In genomic region chr9:94031380-94031779, GRCh38 we compare ENCODE assay signal across 8 cellular contexts. TPM values are rescaled to one million over a fixed set of nuclear protein-coding genes. Genes with fewer than 3 reads are reported as not detected.
DNase-seq lines count a peak whose midpoint lies in the region; ATAC-seq and TF ChIP-seq lines count a peak whose summit lies in the region.

No MANE protein-coding gene starts in this region.

- peak overlapping the region; percentile 91; the same call in 1 of the 2 replicates for H3K4me2 ChIP-seq in MM.1S (ENCODE audit: low read depth, low read length)

- H3K27ac ChIP-seq in CD4-positive, CD25-positive, alpha-beta regulatory T cell (ENCODE audit: insufficient read depth, low read length, poor library complexity, severe bottlenecking) = no peak overlapping the region
- H3K27ac ChIP-seq in MM.1S (ENCODE audit: low read length) = no peak overlapping the region
- peak overlapping the region in 6 of 59 donors; percentile 41 to 88 (median 74) for H3K27ac ChIP-seq in dorsolateral prefrontal cortex

- H3K36me3 ChIP-seq in CD4-positive, CD25-positive, alpha-beta regulatory T cell (ENCODE audit: control insufficient read depth, insufficient read depth, low read length) = no peaks in the 10 kb centered on the region
- no peaks in the 10 kb centered on the region for H3K36me3 ChIP-seq in MM.1S (replicated peaks; ENCODE audit: insufficient read depth, low read length)

- H3K9me3 ChIP-seq in CD4-positive, CD25-positive, alpha-beta regulatory T cell (ENCODE audit: control insufficient read depth in 2 of 2, low read length in 2 of 2) = no peaks in the 10 kb centered on the region
- H3K9me3 ChIP-seq in MM.1S (replicated peaks; ENCODE audit: insufficient read depth, low read length) = no peaks in the 10 kb centered on the region; the same call in 1 of the 2 replicates

- peak overlapping the region; percentile 99 for H2AFZ ChIP-seq in MM.1S (ENCODE audit: low read length)

- peaks cover 12 to 30% (median 20%) of the 10 kb centered on the region in 4 donors for H3K4me1 Mint-ChIP-seq in CD4-positive, CD25-positive, alpha-beta regulatory T cell
- H3K4me1 Mint-ChIP-seq in natural killer cell treated with Interleukin-12 subunit alpha and Interleukin-12 subunit beta and Interleukin-15 and Interleukin-18, amount 100 ng/mL, for 72 hours (ENCODE audit: low read depth in 2 of 2) = peaks cover 7 to 15% of the 10 kb centered on the region in 2 donors

- peak overlapping the region; percentile 91 to 98 (median 97) for H3K4me3 Mint-ChIP-seq in CD4-positive, CD25-positive, alpha-beta regulatory T cell
- peak overlapping the region; percentile 92 for H3K4me3 Mint-ChIP-seq in natural killer cell treated with Interleukin-12 subunit alpha and Interleukin-12 subunit beta and Interleukin-15 and Interleukin-18, amount 100 ng/mL, for 72 hours

- TF ChIP-seq CTCF in MM.1S (IDR thresholded peaks at IDR 0.05; ENCODE audit: low read length) (no peak), dorsolateral prefrontal cortex (IDR thresholded peaks at IDR 0.05 in 54 of 56, conservative IDR thresholded peaks at IDR 0.05 in 2 of 56; ENCODE audit: low read depth in 1 of 56, partially characterized antibody in 56 of 56) (no peak)

- no peaks in the 10 kb centered on the region for H3F3A ChIP-seq in MM.1S (ENCODE audit: insufficient read depth, low read length)

- peak overlapping the region; percentile 84 for H3K4me3 ChIP-seq in CD4-positive, CD25-positive, alpha-beta regulatory T cell (ENCODE audit: low read depth, low read length)
- H3K4me3 ChIP-seq in MM.1S (ENCODE audit: low read length) (peak overlapping the region; percentile 82), dorsolateral prefrontal cortex (peak overlapping the region; percentile 74 to 99 (median 90))

- H3K27me3 ChIP-seq in CD4-positive, CD25-positive, alpha-beta regulatory T cell (ENCODE audit: control insufficient read depth, insufficient read depth, low read length) = no peaks in the 10 kb centered on the region
- H3K27me3 ChIP-seq in MM.1S (replicated peaks; ENCODE audit: insufficient read depth, low read length) (no peaks in the 10 kb centered on the region), dorsolateral prefrontal cortex (no peaks in the 10 kb centered on the region)

- no peaks in the 10 kb centered on the region for H3K36me3 Mint-ChIP-seq in CD4-positive, CD25-positive, alpha-beta regulatory T cell
- no peaks in the 10 kb centered on the region for H3K36me3 Mint-ChIP-seq in natural killer cell treated with Interleukin-12 subunit alpha and Interleukin-12 subunit beta and Interleukin-15 and Interleukin-18, amount 100 ng/mL, for 72 hours

- no peak overlapping the region for H3K9ac ChIP-seq in MM.1S (ENCODE audit: low read length)

- no peaks in the 10 kb centered on the region for H4K20me1 ChIP-seq in MM.1S (ENCODE audit: insufficient read depth, low read length)

- no peaks in the 10 kb centered on the region for H3K27me3 Mint-ChIP-seq in CD4-positive, CD25-positive, alpha-beta regulatory T cell
- H3K27me3 Mint-ChIP-seq in natural killer cell treated with Interleukin-12 subunit alpha and Interleukin-12 subunit beta and Interleukin-15 and Interleukin-18, amount 100 ng/mL, for 72 hours = peaks cover 8% of the 10 kb centered on the region in 2 donors

- H3K79me2 ChIP-seq in MM.1S (ENCODE audit: low read length) = no peaks in the 10 kb centered on the region

- DNase-seq in CD4-positive, CD25-positive, alpha-beta regulatory T cell = no peak
- DNase-seq in MM.1S (no peak), dorsolateral prefrontal cortex (no peak), NCI-H1694 treated with DMSO at 0.1 percent for 48 hours (lab: John Stamatoyannopoulos, UW) (no peak), SHP77 treated with DMSO at 0.1 percent for 48 hours (lab: John Stamatoyannopoulos, UW) (no peak)
- no peak for DNase-seq in natural killer cell treated with Interleukin-12 subunit alpha and Interleukin-12 subunit beta and Interleukin-15 and Interleukin-18, amount 100 ng/mL, for 72 hours (ENCODE audit: low spot score)

- no peak for ATAC-seq in CD4-positive, CD25-positive, alpha-beta regulatory T cell (ENCODE audit: low read depth in 2 of 2)
- no peak for ATAC-seq in natural killer cell treated with Interleukin-12 subunit alpha and Interleukin-12 subunit beta and Interleukin-15 and Interleukin-18, amount 100 ng/mL, for 72 hours
- ATAC-seq in GM18519 (IDR thresholded peaks at IDR 0.05; ENCODE audit: low FRiP score, unreplicated experiment) = no peak
- no peak for ATAC-seq in HG02970 (IDR thresholded peaks at IDR 0.05; ENCODE audit: low FRiP score, unreplicated experiment)

- peaks cover 15% of the 10 kb centered on the region for H3K4me1 ChIP-seq in CD4-positive, CD25-positive, alpha-beta regulatory T cell (ENCODE audit: control insufficient read depth, insufficient read depth, low read length, poor library complexity, severe bottlenecking)
- no peaks in the 10 kb centered on the region; the same call in 1 of the 2 replicates for H3K4me1 ChIP-seq in MM.1S (ENCODE audit: low read length)

- no peaks in the 10 kb centered on the region for H3K9me2 ChIP-seq in MM.1S (replicated peaks; ENCODE audit: insufficient read depth, low read length)

- peaks cover 0 to 3% (median 0%) of the 10 kb centered on the region in 7 donors for H3K9me3 Mint-ChIP-seq in CD4-positive, CD25-positive, alpha-beta regulatory T cell
- H3K9me3 Mint-ChIP-seq in natural killer cell treated with Interleukin-12 subunit alpha and Interleukin-12 subunit beta and Interleukin-15 and Interleukin-18, amount 100 ng/mL, for 72 hours = no peaks in the 10 kb centered on the region

- H3K27ac Mint-ChIP-seq in CD4-positive, CD25-positive, alpha-beta regulatory T cell = peak overlapping the region; percentile 64 to 95 (median 79)
- H3K27ac Mint-ChIP-seq in natural killer cell treated with Interleukin-12 subunit alpha and Interleukin-12 subunit beta and Interleukin-15 and Interleukin-18, amount 100 ng/mL, for 72 hours = peak overlapping the region; percentile 70 to 79

- intact Hi-C loops in dorsolateral prefrontal cortex (cut with DNase I) = loop anchor here in 1 of 2 donors (10.0 kb wide), 2 partner anchors 53 to 133 kb away; partner anchors contain the start of gene PTPDC1

RNA-seq across cellular contexts. Expression of gene PTPDC1, which starts 52.9 kb away (rescaled TPM):
- 4.6 TPM for total RNA-seq in CD4-positive, CD25-positive, alpha-beta regulatory T cell
- polyA plus RNA-seq in CD4-positive, CD25-positive, alpha-beta regulatory T cell = 1 to 10 TPM; 1.1 to 2.2 (median 1.6) TPM
- 10 to 100 TPM; 15.0 to 85.4 (median 26.8) TPM for total RNA-seq in dorsolateral prefrontal cortex
- total RNA-seq in natural killer cell treated with Interleukin-12 subunit alpha and Interleukin-12 subunit beta and Interleukin-15 and Interleukin-18, amount 100 ng/mL, for 72 hours = 1 to 10 TPM; 5.1 to 6.8 TPM
